1 cellular context compared by ENCODE assay signal in the genomic region with DNA sequence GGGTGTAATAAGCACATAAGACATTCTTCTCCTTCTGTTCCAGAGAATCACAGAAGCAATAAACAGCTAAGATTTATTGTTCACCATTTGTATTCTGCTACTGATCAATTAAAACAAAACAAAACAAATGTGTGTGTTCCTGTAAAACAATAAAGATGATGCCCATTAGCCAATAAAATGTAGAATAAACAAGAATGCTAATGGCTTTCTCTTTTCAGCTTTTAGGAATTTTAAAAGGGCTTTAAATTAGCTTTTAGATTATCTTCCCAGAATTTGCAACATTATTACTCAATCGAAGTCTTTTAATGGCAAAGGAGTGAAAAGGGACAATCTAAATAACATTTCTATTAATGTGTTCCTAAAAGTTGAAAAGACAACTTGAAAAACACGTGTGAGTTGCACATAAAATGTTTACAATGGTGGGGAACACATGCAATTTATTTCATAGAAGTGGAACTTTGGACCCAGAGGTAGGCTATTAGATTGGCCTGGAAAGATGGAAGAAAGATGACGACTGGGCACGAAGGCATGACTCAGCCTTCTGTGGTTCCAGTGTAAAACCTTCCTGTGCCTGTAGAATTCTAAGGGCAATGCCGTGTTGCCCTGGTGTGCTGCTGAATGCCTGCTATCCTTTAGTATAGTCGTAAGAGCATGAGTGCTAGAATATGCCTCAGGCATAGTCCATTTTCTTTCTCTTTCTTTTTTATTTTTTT.
TF ChIP-seq lines count a peak whose summit lies in the region.

No MANE protein-coding gene starts in this region.

TF ChIP-seq in K562, 482 proteins besides CTCF, POLR2A, EP300 and RAD21 (continues in another document):
- TF ChIP-seq, protein P1, sequence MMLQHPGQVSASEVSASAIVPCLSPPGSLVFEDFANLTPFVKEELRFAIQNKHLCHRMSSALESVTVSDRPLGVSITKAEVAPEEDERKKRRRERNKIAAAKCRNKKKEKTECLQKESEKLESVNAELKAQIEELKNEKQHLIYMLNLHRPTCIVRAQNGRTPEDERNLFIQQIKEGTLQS (IDR thresholded peaks at IDR 0.05): peak; percentile 48
- TF ChIP-seq, protein P1 (CRISPR knock-in tag; conservative IDR thresholded peaks at IDR 0.05): no peak
- TF ChIP-seq, protein P2, sequence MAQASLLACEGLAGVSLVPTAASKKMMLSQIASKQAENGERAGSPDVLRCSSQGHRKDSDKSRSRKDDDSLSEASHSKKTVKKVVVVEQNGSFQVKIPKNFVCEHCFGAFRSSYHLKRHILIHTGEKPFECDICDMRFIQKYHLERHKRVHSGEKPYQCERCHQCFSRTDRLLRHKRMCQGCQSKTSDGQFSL (CRISPR knock-in tag; IDR thresholded peaks at IDR 0.05): no peak
- TF ChIP-seq, protein P2 (tag; IDR thresholded peaks at IDR 0.05): no peak
- peak; percentile 40; the same call in 1 of the 2 replicates for TF ChIP-seq MAFF (IDR thresholded peaks at IDR 0.05; ENCODE audit: low read length)
- TF ChIP-seq, protein P3, sequence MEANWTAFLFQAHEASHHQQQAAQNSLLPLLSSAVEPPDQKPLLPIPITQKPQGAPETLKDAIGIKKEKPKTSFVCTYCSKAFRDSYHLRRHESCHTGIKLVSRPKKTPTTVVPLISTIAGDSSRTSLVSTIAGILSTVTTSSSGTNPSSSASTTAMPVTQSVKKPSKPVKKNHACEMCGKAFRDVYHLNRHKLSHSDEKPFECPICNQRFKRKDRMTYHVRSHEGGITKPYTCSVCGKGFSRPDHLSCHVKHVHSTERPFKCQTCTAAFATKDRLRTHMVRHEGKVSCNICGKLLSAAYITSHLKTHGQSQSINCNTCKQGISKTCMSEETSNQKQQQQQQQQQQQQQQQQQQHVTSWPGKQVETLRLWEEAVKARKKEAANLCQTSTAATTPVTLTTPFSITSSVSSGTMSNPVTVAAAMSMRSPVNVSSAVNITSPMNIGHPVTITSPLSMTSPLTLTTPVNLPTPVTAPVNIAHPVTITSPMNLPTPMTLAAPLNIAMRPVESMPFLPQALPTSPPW (CRISPR knock-in tag; IDR thresholded peaks at IDR 0.05): no peak
- TF ChIP-seq NBN (IDR thresholded peaks at IDR 0.05; ENCODE audit: low read depth): no peak
- 0 out of 2 replicates have a peak, but pooled peaks have one; percentile 5 for TF ChIP-seq NFE2L1 (tag; IDR thresholded peaks at IDR 0.05; ENCODE audit: borderline replicate concordance, low read depth)
- TF ChIP-seq, protein P4, sequence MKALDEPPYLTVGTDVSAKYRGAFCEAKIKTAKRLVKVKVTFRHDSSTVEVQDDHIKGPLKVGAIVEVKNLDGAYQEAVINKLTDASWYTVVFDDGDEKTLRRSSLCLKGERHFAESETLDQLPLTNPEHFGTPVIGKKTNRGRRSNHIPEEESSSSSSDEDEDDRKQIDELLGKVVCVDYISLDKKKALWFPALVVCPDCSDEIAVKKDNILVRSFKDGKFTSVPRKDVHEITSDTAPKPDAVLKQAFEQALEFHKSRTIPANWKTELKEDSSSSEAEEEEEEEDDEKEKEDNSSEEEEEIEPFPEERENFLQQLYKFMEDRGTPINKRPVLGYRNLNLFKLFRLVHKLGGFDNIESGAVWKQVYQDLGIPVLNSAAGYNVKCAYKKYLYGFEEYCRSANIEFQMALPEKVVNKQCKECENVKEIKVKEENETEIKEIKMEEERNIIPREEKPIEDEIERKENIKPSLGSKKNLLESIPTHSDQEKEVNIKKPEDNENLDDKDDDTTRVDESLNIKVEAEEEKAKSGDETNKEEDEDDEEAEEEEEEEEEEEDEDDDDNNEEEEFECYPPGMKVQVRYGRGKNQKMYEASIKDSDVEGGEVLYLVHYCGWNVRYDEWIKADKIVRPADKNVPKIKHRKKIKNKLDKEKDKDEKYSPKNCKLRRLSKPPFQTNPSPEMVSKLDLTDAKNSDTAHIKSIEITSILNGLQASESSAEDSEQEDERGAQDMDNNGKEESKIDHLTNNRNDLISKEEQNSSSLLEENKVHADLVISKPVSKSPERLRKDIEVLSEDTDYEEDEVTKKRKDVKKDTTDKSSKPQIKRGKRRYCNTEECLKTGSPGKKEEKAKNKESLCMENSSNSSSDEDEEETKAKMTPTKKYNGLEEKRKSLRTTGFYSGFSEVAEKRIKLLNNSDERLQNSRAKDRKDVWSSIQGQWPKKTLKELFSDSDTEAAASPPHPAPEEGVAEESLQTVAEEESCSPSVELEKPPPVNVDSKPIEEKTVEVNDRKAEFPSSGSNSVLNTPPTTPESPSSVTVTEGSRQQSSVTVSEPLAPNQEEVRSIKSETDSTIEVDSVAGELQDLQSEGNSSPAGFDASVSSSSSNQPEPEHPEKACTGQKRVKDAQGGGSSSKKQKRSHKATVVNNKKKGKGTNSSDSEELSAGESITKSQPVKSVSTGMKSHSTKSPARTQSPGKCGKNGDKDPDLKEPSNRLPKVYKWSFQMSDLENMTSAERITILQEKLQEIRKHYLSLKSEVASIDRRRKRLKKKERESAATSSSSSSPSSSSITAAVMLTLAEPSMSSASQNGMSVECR (CRISPR knock-in tag; IDR thresholded peaks at IDR 0.05): no peak
- TF ChIP-seq, protein P5, sequence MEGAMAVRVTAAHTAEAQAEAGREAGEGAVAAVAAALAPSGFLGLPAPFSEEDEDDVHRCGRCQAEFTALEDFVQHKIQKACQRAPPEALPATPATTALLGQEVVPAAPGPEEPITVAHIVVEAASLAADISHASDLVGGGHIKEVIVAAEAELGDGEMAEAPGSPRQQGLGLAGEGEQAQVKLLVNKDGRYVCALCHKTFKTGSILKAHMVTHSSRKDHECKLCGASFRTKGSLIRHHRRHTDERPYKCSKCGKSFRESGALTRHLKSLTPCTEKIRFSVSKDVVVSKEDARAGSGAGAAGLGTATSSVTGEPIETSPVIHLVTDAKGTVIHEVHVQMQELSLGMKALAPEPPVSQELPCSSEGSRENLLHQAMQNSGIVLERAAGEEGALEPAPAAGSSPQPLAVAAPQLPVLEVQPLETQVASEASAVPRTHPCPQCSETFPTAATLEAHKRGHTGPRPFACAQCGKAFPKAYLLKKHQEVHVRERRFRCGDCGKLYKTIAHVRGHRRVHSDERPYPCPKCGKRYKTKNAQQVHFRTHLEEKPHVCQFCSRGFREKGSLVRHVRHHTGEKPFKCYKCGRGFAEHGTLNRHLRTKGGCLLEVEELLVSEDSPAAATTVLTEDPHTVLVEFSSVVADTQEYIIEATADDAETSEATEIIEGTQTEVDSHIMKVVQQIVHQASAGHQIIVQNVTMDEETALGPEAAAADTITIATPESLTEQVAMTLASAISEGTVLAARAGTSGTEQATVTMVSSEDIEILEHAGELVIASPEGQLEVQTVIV (CRISPR knock-in tag; IDR thresholded peaks at IDR 0.05; ENCODE audit: borderline replicate concordance): no peak
- no peak for TF ChIP-seq PCBP1 (IDR thresholded peaks at IDR 0.05; ENCODE audit: low read depth, low read length, poor library complexity, severe bottlenecking)
- TF ChIP-seq MAFG (tag; conservative IDR thresholded peaks at IDR 0.05): peak; percentile 59
- no peak for TF ChIP-seq ZC3H11A (IDR thresholded peaks at IDR 0.05; ENCODE audit: low read depth, low read length)
- TF ChIP-seq STAT5A (IDR thresholded peaks at IDR 0.05; ENCODE audit: borderline replicate concordance, low read length): no peak
- no peak for TF ChIP-seq ATF1 (CRISPR knock-in tag; IDR thresholded peaks at IDR 0.05)
- peak; percentile 47 for TF ChIP-seq ATF1 (tag; IDR thresholded peaks at IDR 0.05)
- TF ChIP-seq ZSCAN32 (CRISPR knock-in tag; IDR thresholded peaks at IDR 0.05): peak; percentile 57; the same call in 1 of the 2 replicates
- TF ChIP-seq KDM5B (IDR thresholded peaks at IDR 0.05; ENCODE audit: insufficient replicate concordance, low read depth, low read length): no peak
- TF ChIP-seq, protein P6, sequence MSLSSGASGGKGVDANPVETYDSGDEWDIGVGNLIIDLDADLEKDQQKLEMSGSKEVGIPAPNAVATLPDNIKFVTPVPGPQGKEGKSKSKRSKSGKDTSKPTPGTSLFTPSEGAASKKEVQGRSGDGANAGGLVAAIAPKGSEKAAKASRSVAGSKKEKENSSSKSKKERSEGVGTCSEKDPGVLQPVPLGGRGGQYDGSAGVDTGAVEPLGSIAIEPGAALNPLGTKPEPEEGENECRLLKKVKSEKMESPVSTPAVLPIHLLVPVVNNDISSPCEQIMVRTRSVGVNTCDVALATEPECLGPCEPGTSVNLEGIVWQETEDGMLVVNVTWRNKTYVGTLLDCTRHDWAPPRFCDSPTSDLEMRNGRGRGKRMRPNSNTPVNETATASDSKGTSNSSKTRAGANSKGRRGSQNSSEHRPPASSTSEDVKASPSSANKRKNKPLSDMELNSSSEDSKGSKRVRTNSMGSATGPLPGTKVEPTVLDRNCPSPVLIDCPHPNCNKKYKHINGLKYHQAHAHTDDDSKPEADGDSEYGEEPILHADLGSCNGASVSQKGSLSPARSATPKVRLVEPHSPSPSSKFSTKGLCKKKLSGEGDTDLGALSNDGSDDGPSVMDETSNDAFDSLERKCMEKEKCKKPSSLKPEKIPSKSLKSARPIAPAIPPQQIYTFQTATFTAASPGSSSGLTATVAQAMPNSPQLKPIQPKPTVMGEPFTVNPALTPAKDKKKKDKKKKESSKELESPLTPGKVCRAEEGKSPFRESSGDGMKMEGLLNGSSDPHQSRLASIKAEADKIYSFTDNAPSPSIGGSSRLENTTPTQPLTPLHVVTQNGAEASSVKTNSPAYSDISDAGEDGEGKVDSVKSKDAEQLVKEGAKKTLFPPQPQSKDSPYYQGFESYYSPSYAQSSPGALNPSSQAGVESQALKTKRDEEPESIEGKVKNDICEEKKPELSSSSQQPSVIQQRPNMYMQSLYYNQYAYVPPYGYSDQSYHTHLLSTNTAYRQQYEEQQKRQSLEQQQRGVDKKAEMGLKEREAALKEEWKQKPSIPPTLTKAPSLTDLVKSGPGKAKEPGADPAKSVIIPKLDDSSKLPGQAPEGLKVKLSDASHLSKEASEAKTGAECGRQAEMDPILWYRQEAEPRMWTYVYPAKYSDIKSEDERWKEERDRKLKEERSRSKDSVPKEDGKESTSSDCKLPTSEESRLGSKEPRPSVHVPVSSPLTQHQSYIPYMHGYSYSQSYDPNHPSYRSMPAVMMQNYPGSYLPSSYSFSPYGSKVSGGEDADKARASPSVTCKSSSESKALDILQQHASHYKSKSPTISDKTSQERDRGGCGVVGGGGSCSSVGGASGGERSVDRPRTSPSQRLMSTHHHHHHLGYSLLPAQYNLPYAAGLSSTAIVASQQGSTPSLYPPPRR (CRISPR knock-in tag; IDR thresholded peaks at IDR 0.05; ENCODE audit: borderline replicate concordance): no peak
- TF ChIP-seq, protein P7, sequence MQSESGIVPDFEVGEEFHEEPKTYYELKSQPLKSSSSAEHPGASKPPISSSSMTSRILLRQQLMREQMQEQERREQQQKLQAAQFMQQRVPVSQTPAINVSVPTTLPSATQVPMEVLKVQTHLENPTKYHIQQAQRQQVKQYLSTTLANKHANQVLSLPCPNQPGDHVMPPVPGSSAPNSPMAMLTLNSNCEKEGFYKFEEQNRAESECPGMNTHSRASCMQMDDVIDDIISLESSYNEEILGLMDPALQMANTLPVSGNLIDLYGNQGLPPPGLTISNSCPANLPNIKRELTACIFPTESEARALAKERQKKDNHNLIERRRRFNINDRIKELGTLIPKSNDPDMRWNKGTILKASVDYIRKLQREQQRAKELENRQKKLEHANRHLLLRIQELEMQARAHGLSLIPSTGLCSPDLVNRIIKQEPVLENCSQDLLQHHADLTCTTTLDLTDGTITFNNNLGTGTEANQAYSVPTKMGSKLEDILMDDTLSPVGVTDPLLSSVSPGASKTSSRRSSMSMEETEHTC (IDR thresholded peaks at IDR 0.05): no peak
- peak; percentile 59; the same call in 1 of the 2 replicates for TF ChIP-seq MAFK (IDR thresholded peaks at IDR 0.05; ENCODE audit: low read length)
- no peak for TF ChIP-seq RAD51 (IDR thresholded peaks at IDR 0.05; ENCODE audit: borderline replicate concordance, low read depth)
- TF ChIP-seq ATF7 (IDR thresholded peaks at IDR 0.05): no peak
- TF ChIP-seq CREB1 (IDR thresholded peaks at IDR 0.05): no peak
- no peak for TF ChIP-seq CREB1 (CRISPR knock-in tag; IDR thresholded peaks at IDR 0.05)
- TF ChIP-seq, protein P8, sequence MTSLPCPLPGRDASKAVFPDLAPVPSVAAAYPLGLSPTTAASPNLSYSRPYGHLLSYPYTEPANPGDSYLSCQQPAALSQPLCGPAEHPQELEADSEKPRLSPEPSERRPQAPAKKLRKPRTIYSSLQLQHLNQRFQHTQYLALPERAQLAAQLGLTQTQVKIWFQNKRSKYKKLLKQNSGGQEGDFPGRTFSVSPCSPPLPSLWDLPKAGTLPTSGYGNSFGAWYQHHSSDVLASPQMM (CRISPR knock-in tag; IDR thresholded peaks at IDR 0.05): no peak
- TF ChIP-seq MAZ (CRISPR knock-in tag; conservative IDR thresholded peaks at IDR 0.05 in 1 of 2, IDR thresholded peaks at IDR 0.05 in 1 of 2): no peak
- no peak for TF ChIP-seq GTF2E2 (tag; IDR thresholded peaks at IDR 0.05)
- TF ChIP-seq JUND (IDR thresholded peaks at IDR 0.05; ENCODE audit: borderline replicate concordance, low read depth, low read length): 0 out of 2 replicates have a peak, but pooled peaks have one; percentile 4
- TF ChIP-seq JUND (tag; IDR thresholded peaks at IDR 0.05; ENCODE audit: borderline replicate concordance, low read depth, low read length): 0 out of 3 replicates have a peak, but pooled peaks have one; percentile 20
- no peak for TF ChIP-seq RBM17 (IDR thresholded peaks at IDR 0.05; ENCODE audit: borderline replicate concordance, low read depth, low read length)
- TF ChIP-seq, protein P9, sequence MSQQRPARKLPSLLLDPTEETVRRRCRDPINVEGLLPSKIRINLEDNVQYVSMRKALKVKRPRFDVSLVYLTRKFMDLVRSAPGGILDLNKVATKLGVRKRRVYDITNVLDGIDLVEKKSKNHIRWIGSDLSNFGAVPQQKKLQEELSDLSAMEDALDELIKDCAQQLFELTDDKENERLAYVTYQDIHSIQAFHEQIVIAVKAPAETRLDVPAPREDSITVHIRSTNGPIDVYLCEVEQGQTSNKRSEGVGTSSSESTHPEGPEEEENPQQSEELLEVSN (IDR thresholded peaks at IDR 0.05; ENCODE audit: borderline replicate concordance in 1 of 2, extremely low read depth in 1 of 2, insufficient read depth in 1 of 2, insufficient read length in 1 of 2, low read depth in 1 of 2, low read length in 1 of 2, poor library complexity in 1 of 2, severe bottlenecking in 1 of 2): no peak
- no peak for TF ChIP-seq MIER1 (IDR thresholded peaks at IDR 0.05; ENCODE audit: low read depth)
- no peak for TF ChIP-seq U2AF2 (optimal IDR thresholded peaks at IDR 0.05; ENCODE audit: low read depth, low read length)
- peak; percentile 82 for TF ChIP-seq NFE2 (IDR thresholded peaks at IDR 0.05; ENCODE audit: low read depth)
- no peak for TF ChIP-seq ILF3 (IDR thresholded peaks at IDR 0.05; ENCODE audit: borderline replicate concordance)
- TF ChIP-seq TAF15 (IDR thresholded peaks at IDR 0.05; ENCODE audit: low read depth, low read length): no peak
- TF ChIP-seq SOX6 (IDR thresholded peaks at IDR 0.05): no peak
